ENCODE assay signal across 31 cellular contexts in the genomic region with DNA sequence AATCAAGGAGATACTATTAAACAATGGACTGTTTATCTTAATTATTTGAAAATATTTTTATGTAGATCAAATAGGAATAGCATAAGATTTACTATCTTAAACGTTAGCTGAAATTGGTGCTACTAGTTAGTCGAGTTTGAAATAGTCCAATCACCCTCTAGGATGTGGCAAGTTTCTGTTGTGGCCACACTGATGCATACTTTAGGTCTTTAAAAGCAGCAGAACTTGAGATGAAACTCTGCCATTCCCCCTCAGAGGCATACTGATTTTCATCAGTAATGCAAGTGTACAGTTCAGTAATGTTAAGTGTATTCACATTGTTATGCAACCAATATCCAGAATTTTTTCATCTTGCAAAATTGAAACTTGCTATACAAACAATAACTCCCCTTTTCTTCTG.
"Had no signal": no experiment of that assay in that cellular context is flagged by ENCODE, and none has a peak within 500 bp of the region (broad histone marks: within the 10 kb centered on the region; RNA-seq: fewer than 3 reads in every experiment).

No MANE protein-coding gene starts in this region.

- H3K4me3 ChIP-seq: adrenal gland, ascending aorta, body of pancreas, breast epithelium, cardiac muscle cell had no signal

- DNase-seq: activated effector memory CD4-positive, alpha-beta T cell treated with anti-CD3 and anti-CD28 coated beads, Interleukin-2, amount 50 U/mL, for 16 hours; activated effector memory CD4-positive, alpha-beta T cell treated with Interleukin-2 at 50 U/mL for 16 hours; activated gamma-delta T cell; activated gamma-delta T cell treated with Interleukin-2 at 50 U/mL for 16 hours; activated naive CD4-positive, alpha-beta T cell; activated naive CD4-positive, alpha-beta T cell treated with anti-CD3 and anti-CD28 coated beads for 36 hours; activated naive CD4-positive, alpha-beta T cell treated with anti-CD3 and anti-CD28 coated beads, Interleukin-2, amount 10 ng/mL, durations not matched to agents 7 days and 5 days; activated naive CD4-positive, alpha-beta T cell treated with anti-CD3 and anti-CD28 coated beads, Interleukin-2, amount 50 U/mL, for 16 hours; activated naive CD4-positive, alpha-beta T cell treated with Interleukin-2 at 50 U/mL for 16 hours; activated naive CD8-positive, alpha-beta T cell treated with anti-CD3 and anti-CD28 coated beads for 36 hours; activated naive CD8-positive, alpha-beta T cell treated with anti-CD3 and anti-CD28 coated beads, Interleukin-2, amount 10 ng/mL, durations not matched to agents 7 days and 5 days; activated naive CD8-positive, alpha-beta T cell treated with anti-CD3 and anti-CD28 coated beads, Interleukin-2, amount 50 U/mL, for 24 hours; activated T-cell treated with anti-CD3 and anti-CD28 coated beads, Interleukin-2, amount 50 U/mL, for 24 hours; activated T-cell treated with anti-CD3 and anti-CD28 coated beads, Interleukin-2, amount 50 U/mL, for 4 hours; activated T-cell treated with anti-CD3 and anti-CD28 coated beads, Interleukin-2, amount 50 U/mL, for 48 hours; activated T-cell treated with anti-CD3 and anti-CD28 coated beads, Interleukin-2, amount 50 U/mL, for 72 hours; adrenal gland; amniotic stem cell; amygdala; anterior cingulate cortex; aorta; body of pancreas; brain microvascular endothelial cell; caudate nucleus; central memory CD4-positive, alpha-beta T cell; cerebellar nuclear complex had no signal

- ATAC-seq: activated naive CD4-positive, alpha-beta T cell treated with anti-CD3 and anti-CD28 coated beads, Interleukin-2, amount 50 U/mL, for 72 hours; activated naive CD8-positive, alpha-beta T cell treated with anti-CD3 and anti-CD28 coated beads, Interleukin-2, amount 50 U/mL, for 24 hours; activated T-cell treated with anti-CD3 and anti-CD28 coated beads, Interleukin-2, amount 50 U/mL, for 4 hours; activated T-cell treated with anti-CD3 and anti-CD28 coated beads, Interleukin-2, amount 50 U/mL, for 72 hours; activated T-helper 17 cell treated with anti-CD3 and anti-CD28 coated beads, Interleukin-2, amount 50 U/mL, for 72 hours; body of pancreas had no signal

- H3K27me3 ChIP-seq: adrenal gland, ascending aorta, body of pancreas, brain microvascular endothelial cell, breast epithelium, cardiac muscle cell had no signal

- H3K27ac ChIP-seq: adrenal gland, ascending aorta, body of pancreas, brain microvascular endothelial cell, breast epithelium, cardiac muscle cell had no signal

- H3K9me3 ChIP-seq: adrenal gland, ascending aorta, body of pancreas, breast epithelium had no signal

- H3K4me1 ChIP-seq: adrenal gland, ascending aorta, body of pancreas, breast epithelium had no signal

- H3K36me3 ChIP-seq: adrenal gland, ascending aorta, brain microvascular endothelial cell, breast epithelium, cardiac muscle cell had no signal
